1 cellular context compared by ENCODE assay signal in the genomic region with DNA sequence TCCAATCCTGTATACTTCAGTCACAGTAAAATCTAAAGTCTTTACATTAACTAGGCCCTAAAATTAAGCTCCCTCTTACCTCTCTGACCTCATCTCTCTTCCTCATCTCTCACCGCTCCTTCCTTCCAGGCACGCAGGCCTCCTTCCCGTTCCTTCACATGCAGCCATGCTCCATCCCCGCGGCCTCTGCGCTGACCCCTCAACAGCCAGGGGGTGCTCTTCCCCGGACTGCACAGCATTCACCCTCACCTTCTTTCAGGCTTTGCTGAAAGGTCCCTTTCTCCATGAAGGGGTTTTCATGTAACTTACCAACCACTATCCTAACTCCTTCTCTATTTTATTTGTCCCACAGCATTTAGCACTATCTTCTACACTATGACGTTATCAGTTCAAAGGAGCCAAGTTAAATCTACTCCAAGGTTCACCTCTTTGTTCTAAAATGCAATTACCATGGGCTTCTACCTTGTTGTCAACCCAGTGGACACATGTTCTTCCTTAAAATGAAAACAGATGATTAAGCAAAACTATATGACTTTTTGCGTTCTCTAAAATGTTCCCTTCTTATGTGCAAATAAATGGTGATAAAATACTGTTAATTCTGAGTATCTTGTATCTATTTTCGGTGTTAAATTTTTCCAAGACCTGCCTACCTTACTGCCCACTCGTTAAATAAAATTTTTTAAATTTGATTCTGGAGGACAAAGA.
TF ChIP-seq lines count a peak whose summit lies in the region.

No MANE protein-coding gene starts in this region.

TF ChIP-seq in GM12878, 131 proteins besides CTCF, POLR2A, EP300 and RAD21 (continued from another document):
- TF ChIP-seq NFYA (IDR thresholded peaks at IDR 0.05; ENCODE audit: borderline replicate concordance, low read depth, low read length) (no peak), HDGF (IDR thresholded peaks at IDR 0.05) (no peak), SIX5 (IDR thresholded peaks at IDR 0.05; ENCODE audit: low read depth, low read length, severe bottlenecking) (no peak), ZNF384 (IDR thresholded peaks at IDR 0.05; ENCODE audit: borderline replicate concordance, low read depth, low read length) (no peak), CBFB (IDR thresholded peaks at IDR 0.05; ENCODE audit: low read depth) (no peak), SIN3A (IDR thresholded peaks at IDR 0.05; ENCODE audit: low read depth, low read length) (no peak), HDAC2 (IDR thresholded peaks at IDR 0.05) (no peak), ZNF24 (IDR thresholded peaks at IDR 0.05) (no peak), SMARCA5 (IDR thresholded peaks at IDR 0.05) (no peak), WRNIP1 (IDR thresholded peaks at IDR 0.05; ENCODE audit: borderline replicate concordance, low read depth, low read length) (no peak)
- TF ChIP-seq, protein P1, sequence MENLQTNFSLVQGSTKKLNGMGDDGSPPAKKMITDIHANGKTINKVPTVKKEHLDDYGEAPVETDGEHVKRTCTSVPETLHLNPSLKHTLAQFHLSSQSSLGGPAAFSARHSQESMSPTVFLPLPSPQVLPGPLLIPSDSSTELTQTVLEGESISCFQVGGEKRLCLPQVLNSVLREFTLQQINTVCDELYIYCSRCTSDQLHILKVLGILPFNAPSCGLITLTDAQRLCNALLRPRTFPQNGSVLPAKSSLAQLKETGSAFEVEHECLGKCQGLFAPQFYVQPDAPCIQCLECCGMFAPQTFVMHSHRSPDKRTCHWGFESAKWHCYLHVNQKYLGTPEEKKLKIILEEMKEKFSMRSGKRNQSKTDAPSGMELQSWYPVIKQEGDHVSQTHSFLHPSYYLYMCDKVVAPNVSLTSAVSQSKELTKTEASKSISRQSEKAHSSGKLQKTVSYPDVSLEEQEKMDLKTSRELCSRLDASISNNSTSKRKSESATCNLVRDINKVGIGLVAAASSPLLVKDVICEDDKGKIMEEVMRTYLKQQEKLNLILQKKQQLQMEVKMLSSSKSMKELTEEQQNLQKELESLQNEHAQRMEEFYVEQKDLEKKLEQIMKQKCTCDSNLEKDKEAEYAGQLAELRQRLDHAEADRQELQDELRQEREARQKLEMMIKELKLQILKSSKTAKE (IDR thresholded peaks at IDR 0.05; ENCODE audit: low read depth, poor library complexity, severe bottlenecking) = no peak
TF ChIP-seq in GM12878: peak in this region for 0.
